8 cellular contexts compared by ENCODE assay signal in the genomic region with DNA sequence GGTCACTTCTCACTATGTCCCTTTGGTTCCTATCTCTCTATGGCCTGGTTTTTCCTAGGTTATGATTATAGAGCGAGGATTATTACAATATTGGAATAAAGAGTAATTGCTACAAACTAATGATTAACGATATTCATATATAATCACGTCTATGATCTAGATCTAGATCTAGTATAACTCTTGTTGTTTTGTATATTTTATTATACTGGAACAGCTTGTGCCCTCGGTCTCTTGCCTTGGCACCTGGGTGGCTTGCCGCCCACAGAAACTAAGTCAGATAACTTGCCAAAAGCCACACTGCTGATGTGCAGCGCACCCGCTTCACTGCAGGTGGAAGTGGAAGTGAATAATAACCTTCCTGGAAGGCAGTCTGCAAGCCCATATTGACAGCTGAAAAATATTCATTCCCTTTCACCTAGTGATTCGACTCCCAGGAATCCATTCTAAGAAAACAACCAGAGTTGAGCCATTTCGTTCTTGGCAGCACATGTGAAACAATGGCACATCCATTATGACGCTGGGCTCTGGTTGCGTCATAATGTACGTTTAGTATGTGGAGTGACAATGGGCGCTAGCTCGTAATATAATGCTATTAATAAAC. TPM values are rescaled to one million over a fixed set of nuclear protein-coding genes. Genes with fewer than 3 reads are reported as not detected.
DNase-seq lines count a peak whose midpoint lies in the region; ATAC-seq, FAIRE-seq and TF ChIP-seq lines count a peak whose summit lies in the region.

No MANE protein-coding gene starts in this region.

- peak; percentile 21 for DNase-seq in AG04449 (ENCODE audit: low read depth, low spot score)
- peak; percentile 30 for DNase-seq in H7
- peak; percentile 34 for DNase-seq in RWPE1 (ENCODE audit: low spot score)
- peak in 1 of 2 experiments; percentile 48 for DNase-seq in H1 (ENCODE audit: low read depth in 1 of 2, low spot score in 2 of 2)

- TF ChIP-seq POLR2A in H1 (IDR thresholded peaks at IDR 0.05; ENCODE audit: control extremely low read depth in 1 of 2, low read depth in 2 of 2, low read length in 2 of 2): no peak

- no peak overlapping the region for H4K5ac ChIP-seq in H1 (ENCODE audit: insufficient read length, low read depth, low read length)

- no peak overlapping the region for H3K56ac ChIP-seq in H1 (replicated peaks; ENCODE audit: insufficient read length, low read depth, low read length)

- POLR2A ChIA-PET in AG04449 (lab: Yijun Ruan, JAX): no interaction called here
- POLR2A ChIA-PET in RWPE1 (lab: Yijun Ruan, JAX; ENCODE audit: low non-redundant PET): no interaction called here
- POLR2A ChIA-PET in H1 (lab: Charles Lee; ENCODE audit: partially characterized antibody): interaction anchor here (1.9 kb wide), 1 partner anchor 11 kb away, joined by 4 read pairs; no protein-coding TSS in a partner anchor

- no peak overlapping the region for H3K9ac ChIP-seq in H1 (replicated peaks in 1 of 4; ENCODE audit: extremely low read depth in 1 of 4, low read depth in 3 of 4, low read length in 3 of 4)
- peak overlapping the region; percentile 71 for H3K9ac ChIP-seq in muscle layer of colon (ENCODE audit: low read length)

- H2AK5ac ChIP-seq in H1 (ENCODE audit: low read depth, low read length): no peak overlapping the region

- H3K4ac ChIP-seq in H1 (replicated peaks; ENCODE audit: insufficient read length, low read depth, low read length): no peak overlapping the region

- peaks cover 5% of the 10 kb centered on the region; the same call in 1 of the 2 replicates for H3K23me2 ChIP-seq in H1 (ENCODE audit: low read depth, low read length)

- H3K27me3 ChIP-seq in H7 (ENCODE audit: control insufficient read depth, insufficient read depth, low read length): peaks cover 23% of the 10 kb centered on the region
- H3K27me3 ChIP-seq in H1 (replicated peaks in 1 of 4; ENCODE audit: control insufficient read depth in 3 of 4, extremely low read depth in 1 of 4, insufficient read depth in 3 of 4, low read length in 3 of 4): peaks cover 0 to 27% (median 9%) of the 10 kb centered on the region in 4 experiments; a peak in 5 of 7 replicates
- no peaks in the 10 kb centered on the region for H3K27me3 ChIP-seq in muscle layer of colon (ENCODE audit: control insufficient read depth in 1 of 2, insufficient read depth in 2 of 2, low read length in 2 of 2)

- no peak overlapping the region for H3K18ac ChIP-seq in H1 (ENCODE audit: extremely low read depth, low read length)

- CTCF ChIA-PET in AG04449 (lab: Yijun Ruan, JAX): interaction anchor here (0.9 to 9.9 kb wide), 10 partner anchors 13 to 117 kb away, joined by 3 to 111 read pairs (median 4); a partner anchor contains a TSS
- CTCF ChIA-PET in RWPE1 (lab: Yijun Ruan, JAX): interaction anchor here (0.7 to 2.8 kb wide), 3 partner anchors 13 to 106 kb away, joined by 3 to 18 read pairs (median 3); no protein-coding TSS in a partner anchor
- CTCF ChIA-PET in H1 (lab: Charles Lee; ENCODE audit: partially characterized antibody): interaction anchor here (0.6 to 3.8 kb wide), 14 partner anchors 11 to 155 kb away, joined by 3 to 32 read pairs (median 4); a partner anchor contains a TSS

- no peaks in the 10 kb centered on the region for H3K36me3 ChIP-seq in H7 (replicated peaks; ENCODE audit: control insufficient read depth, insufficient read depth, low read length)
- H3K36me3 ChIP-seq in H1 (ENCODE audit: control insufficient read depth in 2 of 4, insufficient read depth in 4 of 4, low read length in 3 of 4): no peaks in the 10 kb centered on the region
- no peaks in the 10 kb centered on the region for H3K36me3 ChIP-seq in muscle layer of colon (ENCODE audit: insufficient read depth, low read length)

- H4K91ac ChIP-seq in H1 (replicated peaks; ENCODE audit: insufficient read length, low read length): no peak overlapping the region

- H3K79me2 ChIP-seq in H1 (ENCODE audit: control insufficient read depth in 1 of 2, insufficient read depth in 2 of 2, low read length in 2 of 2): no peaks in the 10 kb centered on the region

- peak overlapping the region; percentile 80 for H3K27ac ChIP-seq in RWPE1
- H3K27ac ChIP-seq in H1 (ENCODE audit: low read depth, low read length): no peak overlapping the region
- H3K27ac ChIP-seq in muscle layer of colon (ENCODE audit: low read depth, low read length): peak overlapping the region; percentile 82

- peaks cover 0 to 3% of the 10 kb centered on the region in 2 experiments for H4K20me1 ChIP-seq in H1 (replicated peaks in 1 of 2; ENCODE audit: control insufficient read depth in 1 of 2, insufficient read depth in 2 of 2, low read length in 2 of 2)

- no peak overlapping the region for H2BK120ac ChIP-seq in H1 (replicated peaks; ENCODE audit: low read depth, low read length)

- no peak overlapping the region for H2BK5ac ChIP-seq in H1 (ENCODE audit: low read depth, low read length)

- no peak for TF ChIP-seq EP300 in H1 (IDR thresholded peaks at IDR 0.05; ENCODE audit: borderline replicate concordance in 1 of 2, low read depth in 2 of 2, low read length in 2 of 2)

- no peak overlapping the region for H4K8ac ChIP-seq in H1 (ENCODE audit: extremely low read depth, insufficient read depth, low read length)

- WGBS in H1 (ENCODE audit: extremely low coverage in 1 of 2, insufficient coverage in 1 of 2, insufficient read length in 1 of 2, insufficient replicate concordance in 2 of 2, low coverage in 1 of 2, low lambda C conversion rate in 2 of 2, missing lambda C conversion rate in 1 of 2), 2 experiments: 45% methylated on average over 14 of the region's 14 CpGs; no CpG with 5 or more reads in 1 of the 2 experiments

- H3K14ac ChIP-seq in H1 (ENCODE audit: insufficient read length): no peak overlapping the region

- TF ChIP-seq CTCF in AG04449 (IDR thresholded peaks at IDR 0.05; ENCODE audit: insufficient read depth, low read length, missing control alignments): no peak
- TF ChIP-seq CTCF in RWPE1 (conservative IDR thresholded peaks at IDR 0.05; ENCODE audit: low read depth): peak; percentile 52; the same call in 1 of the 2 replicates
- no peak for TF ChIP-seq CTCF in H1 (IDR thresholded peaks at IDR 0.05; ENCODE audit: control extremely low read depth in 1 of 3, insufficient read depth in 1 of 3, low read depth in 1 of 3, low read length in 3 of 3)

- ATAC-seq in GM19455 (IDR thresholded peaks at IDR 0.05; ENCODE audit: unreplicated experiment) (no peak), GM18520 (IDR thresholded peaks at IDR 0.05; ENCODE audit: unreplicated experiment) (no peak), HG03432 (IDR thresholded peaks at IDR 0.05; ENCODE audit: unreplicated experiment) (no peak)

- H2BK15ac ChIP-seq in H1 (ENCODE audit: low read length): no peak overlapping the region

- H2AFZ ChIP-seq in H1 (ENCODE audit: low read length): no peak overlapping the region

- no peak for TF ChIP-seq RAD21 in H1 (IDR thresholded peaks at IDR 0.05 in 1 of 2, conservative IDR thresholded peaks at IDR 0.05 in 1 of 2; ENCODE audit: low read depth in 2 of 2, low read length in 2 of 2)

- H3K9me3 ChIP-seq in H1 (ENCODE audit: insufficient read depth in 2 of 2, low read depth in 1 of 2, low read length in 1 of 2): no peaks in the 10 kb centered on the region
- H3K9me3 ChIP-seq in muscle layer of colon (ENCODE audit: low read length): no peaks in the 10 kb centered on the region

- peak overlapping the region; percentile 64 to 79 for H3K4me2 ChIP-seq in H1 (ENCODE audit: insufficient read depth in 1 of 2, low read depth in 2 of 2, low read length in 2 of 2)

- no peak overlapping the region for H3K23ac ChIP-seq in H1 (ENCODE audit: insufficient read length)

- no peak for FAIRE-seq in H1 (lab: Jason Lieb, UNC)

- peak overlapping the region; percentile 61 for H3K4me3 ChIP-seq in AG04449 (ENCODE audit: low read depth, low read length)
- no peak overlapping the region for H3K4me3 ChIP-seq in H7 (ENCODE audit: insufficient read depth, low read depth, low read length)
- peak overlapping the region in 3 of 4 experiments; percentile 49 to 70 (median 62); a peak in 4 of 8 replicates for H3K4me3 ChIP-seq in H1 (ENCODE audit: extremely low read depth in 1 of 4, insufficient read depth in 2 of 4, low read depth in 3 of 4, low read length in 4 of 4)
- peak overlapping the region in 1 of 2 donors; percentile 87 for H3K4me3 ChIP-seq in muscle layer of colon (ENCODE audit: low read depth in 1 of 2, low read length in 2 of 2)

- no peaks in the 10 kb centered on the region for H3K79me1 ChIP-seq in H1 (ENCODE audit: low read depth, low read length)

- no peak overlapping the region for H2BK20ac ChIP-seq in H1 (ENCODE audit: low read length)

- no peak overlapping the region for H2BK12ac ChIP-seq in H1 (ENCODE audit: low read depth, low read length)

- H3K4me1 ChIP-seq in H1 (replicated peaks in 1 of 4; ENCODE audit: control insufficient read depth in 3 of 4, insufficient read depth in 4 of 4, low read length in 3 of 4) (peaks cover 0 to 14% (median 4%) of the 10 kb centered on the region in 4 experiments; a peak in 6 of 7 replicates), muscle layer of colon (ENCODE audit: insufficient read depth, low read length) (peaks cover 16% of the 10 kb centered on the region)

RNA-seq across cellular contexts. Expression of a gene that starts 0.7 kb away (rescaled TPM):
- not detected in 2 replicates for total RNA-seq in H7 (2014; rRNA removed; shearing (Covaris generic))
- total RNA-seq in H1 (2021; fragmentation: NEBNext Ultra II Directional; extraction: Animal tissue kit (Norgen Biotek cat#: 25700)): 0.39 and 0.55 TPM in 2 replicates
- 0.53 and 0.70 TPM in 2 replicates for polyA plus RNA-seq in H1 (2011; rRNA removed)
- 0.27 TPM for polyA plus RNA-seq in H1 (2011; cell fraction: cytosol; rRNA removed)
- polyA plus RNA-seq in H1 (2011; cell fraction: nucleus; rRNA removed): 0.64 TPM
- polyA plus RNA-seq in H1 (2012, experiment 1 of 2): 0.49 to 0.90 TPM (median 0.61 TPM) in 4 replicates
- 0.39 TPM for polyA plus RNA-seq in H1 (2012, experiment 2 of 2)
- polyA plus RNA-seq in H1 (2013, experiment 1 of 2): 0.77 TPM
- 0.75 TPM for polyA plus RNA-seq in H1 (2013, experiment 2 of 2)
- 0.47 and 0.61 TPM in 2 replicates for polyA minus RNA-seq in H1 (2011; rRNA and poly(A)+ RNA removed)
- not detected for polyA minus RNA-seq in H1 (2011; cell fraction: cytosol; rRNA and poly(A)+ RNA removed)
- polyA minus RNA-seq in H1 (2011; cell fraction: nucleus; rRNA and poly(A)+ RNA removed): 2.1 TPM

RNA-seq across cellular contexts. Expression of a gene that starts 17.0 kb away (rescaled TPM):
- total RNA-seq in H7 (2014; rRNA removed; shearing (Covaris generic)): 13.4 and 13.5 TPM in 2 replicates
- total RNA-seq in H1 (2021; fragmentation: NEBNext Ultra II Directional; extraction: Animal tissue kit (Norgen Biotek cat#: 25700)): 24.3 and 25.2 TPM in 2 replicates
- 30.1 and 31.2 TPM in 2 replicates for polyA plus RNA-seq in H1 (2011; rRNA removed)
- polyA plus RNA-seq in H1 (2011; cell fraction: cytosol; rRNA removed): 20.9 TPM
- polyA plus RNA-seq in H1 (2011; cell fraction: nucleus; rRNA removed): 45.3 TPM
- polyA plus RNA-seq in H1 (2012, experiment 1 of 2): 15.6 to 18.4 TPM (median 17.5 TPM) in 4 replicates
- 16.0 TPM for polyA plus RNA-seq in H1 (2012, experiment 2 of 2)
- 27.3 TPM for polyA plus RNA-seq in H1 (2013, experiment 1 of 2)
- 37.1 TPM for polyA plus RNA-seq in H1 (2013, experiment 2 of 2)
- polyA minus RNA-seq in H1 (2011; rRNA and poly(A)+ RNA removed): 32.0 and 32.9 TPM in 2 replicates
- polyA minus RNA-seq in H1 (2011; cell fraction: cytosol; rRNA and poly(A)+ RNA removed): 11.2 TPM
- 17.3 TPM for polyA minus RNA-seq in H1 (2011; cell fraction: nucleus; rRNA and poly(A)+ RNA removed)

RNA-seq across cellular contexts. Expression of a gene that starts 42.0 kb away (rescaled TPM):
- total RNA-seq in H7 (2014; rRNA removed; shearing (Covaris generic)): 0.14 TPM in 1 of 2 replicates, not detected in the other
- total RNA-seq in H1 (2021; fragmentation: NEBNext Ultra II Directional; extraction: Animal tissue kit (Norgen Biotek cat#: 25700)): not detected in 2 replicates
- 0.17 TPM in 1 of 2 replicates, not detected in the other for polyA plus RNA-seq in H1 (2011; rRNA removed)
- polyA plus RNA-seq in H1 (2011; cell fraction: cytosol; rRNA removed): not detected
- 0.31 TPM for polyA plus RNA-seq in H1 (2011; cell fraction: nucleus; rRNA removed)
- polyA plus RNA-seq in H1 (2012, experiment 1 of 2): 0.18 to 0.19 TPM in 2 of 4 replicates, not detected in the others
- polyA plus RNA-seq in H1 (2012, experiment 2 of 2): not detected
- polyA plus RNA-seq in H1 (2013, experiment 1 of 2): 0.04 TPM
- polyA plus RNA-seq in H1 (2013, experiment 2 of 2): not detected
- polyA minus RNA-seq in H1 (2011; rRNA and poly(A)+ RNA removed): not detected in 2 replicates
- polyA minus RNA-seq in H1 (2011; cell fraction: cytosol; rRNA and poly(A)+ RNA removed): not detected
- polyA minus RNA-seq in H1 (2011; cell fraction: nucleus; rRNA and poly(A)+ RNA removed): not detected
